ENCODE assay signal across 8 cellular contexts in genomic region chr16:31459722-31460581, GRCh38. TPM values are rescaled to one million over a fixed set of nuclear protein-coding genes. Genes with fewer than 3 reads are reported as not detected.
DNase-seq lines count a peak whose midpoint lies in the region; ATAC-seq and TF ChIP-seq lines count a peak whose summit lies in the region.

No MANE protein-coding gene starts in this region.

- DNase-seq in NCI-H2107 treated with DMSO at 0.1 percent for 48 hours (lab: John Stamatoyannopoulos, UW; ENCODE audit: unreplicated experiment) (peak; percentile 97), UCSD-AML1 (lab: John Stamatoyannopoulos, UW; ENCODE audit: unreplicated experiment) (peak; percentile 100), brain microvascular endothelial cell (peak; percentile 99), iPS DF 6.9 (ENCODE audit: low read depth, low spot score) (peak; percentile 97), gastrocnemius medialis (peak; percentile 100)

- no CpG with 5 or more reads among the region's 54 CpGs for WGBS in iPS DF 6.9 (ENCODE audit: insufficient coverage, insufficient read length)

- peak overlapping the region; percentile 91 for H3K27ac ChIP-seq in 22Rv1
- H3K27ac ChIP-seq in brain microvascular endothelial cell = peak overlapping the region; percentile 100
- H3K27ac ChIP-seq in iPS DF 6.9 (ENCODE audit: low read length) = no peak overlapping the region
- peak overlapping the region; percentile 90 to 99 (median 94) for H3K27ac ChIP-seq in gastrocnemius medialis

- intact Hi-C loops in gastrocnemius medialis (cut with DNase I; ENCODE audit: low total_unique reads) = loop anchor here (1.0 to 5.0 kb wide), 7 partner anchors 32 to 761 kb away; partner anchors contain the start of genes BCKDK, COX6A2, RUSF1 and SETD1A

- TF ChIP-seq CTCF in 22Rv1 (IDR thresholded peaks at IDR 0.05) (no peak), brain microvascular endothelial cell (IDR thresholded peaks at IDR 0.05; ENCODE audit: low read depth, low read length, missing control alignments) (no peak), gastrocnemius medialis (IDR thresholded peaks at IDR 0.05 in 4 of 5, conservative IDR thresholded peaks at IDR 0.05 in 1 of 5) (no peak)

- no peaks in the 10 kb centered on the region for H3K27me3 ChIP-seq in brain microvascular endothelial cell (replicated peaks)
- no peaks in the 10 kb centered on the region for H3K27me3 ChIP-seq in iPS DF 6.9 (ENCODE audit: control insufficient read depth, insufficient read depth, low read length)
- no peaks in the 10 kb centered on the region for H3K27me3 ChIP-seq in gastrocnemius medialis

- ATAC-seq in GM18519 (IDR thresholded peaks at IDR 0.05; ENCODE audit: low FRiP score, unreplicated experiment) (peak; percentile 55), HG03064 (IDR thresholded peaks at IDR 0.05; ENCODE audit: low read depth, unreplicated experiment) (peak; percentile 66), gastrocnemius medialis (peak; percentile 66 to 68)

- TF ChIP-seq POLR2A in gastrocnemius medialis (IDR thresholded peaks at IDR 0.05) = no peak

- in situ Hi-C loops in brain microvascular endothelial cell (cut with HindIII; ENCODE audit: low pct_ligation_motif_present, low sequenced_read_pairs) = loop anchor here (25.0 kb wide), 2 partner anchors 273 to 523 kb away; partner anchors contain the start of genes FUS and ORAI3
- in situ Hi-C loops in gastrocnemius medialis (cut with MboI; ENCODE audit: low sequenced_read_pairs in 4 of 4) = loop anchor here in 1 of 4 donors (10.0 kb wide), 1 partner anchor 45 kb away; the partner anchor contains the start of gene RUSF1

- H3K36me3 ChIP-seq in brain microvascular endothelial cell (replicated peaks) (peaks cover 6% of the 10 kb centered on the region), iPS DF 6.9 (ENCODE audit: control insufficient read depth, insufficient read depth, low read length) (no peaks in the 10 kb centered on the region), gastrocnemius medialis (peaks cover 0 to 33% of the 10 kb centered on the region in 2 donors)

- no peaks in the 10 kb centered on the region; the same call in 1 of the 2 replicates for H3K4me1 ChIP-seq in iPS DF 6.9 (ENCODE audit: control insufficient read depth, insufficient read depth, low read length)
- H3K4me1 ChIP-seq in gastrocnemius medialis = peaks cover 44 to 48% of the 10 kb centered on the region in 2 donors

- peak overlapping the region; percentile 82 for H3K4me3 ChIP-seq in brain microvascular endothelial cell (ENCODE audit: low read depth, low read length)
- H3K4me3 ChIP-seq in iPS DF 6.9 (ENCODE audit: low read length) = peak overlapping the region; percentile 76; the same call in 1 of the 2 replicates
- H3K4me3 ChIP-seq in gastrocnemius medialis = peak overlapping the region; percentile 77 to 90 (median 86)

- H3K9me3 ChIP-seq in iPS DF 6.9 (ENCODE audit: control insufficient read depth, insufficient read depth, low read length) (no peaks in the 10 kb centered on the region), gastrocnemius medialis (no peaks in the 10 kb centered on the region)

RNA-seq across cellular contexts. Expression of gene ARMC5, which starts 0.7 kb away (rescaled TPM):
- 10 to 100 TPM; 13.9 to 24.3 (median 19.4) TPM for total RNA-seq in gastrocnemius medialis

RNA-seq across cellular contexts. Expression of gene TGFB1I1, which starts 12.0 kb away (rescaled TPM):
- 10 to 100 TPM in 1 of 4 donors, 1 to 10 TPM in 3; 4.6 to 14.4 (median 7.4) TPM for total RNA-seq in gastrocnemius medialis

RNA-seq across cellular contexts. Expression of gene ZNF843, which starts 17.4 kb away (rescaled TPM):
- total RNA-seq in gastrocnemius medialis = 1 to 10 TPM in 3 of 4 donors, under 1 TPM in 1; 0.65 to 3.0 (median 1.5) TPM

RNA-seq across cellular contexts. Expression of gene SLC5A2, which starts 23.0 kb away (rescaled TPM):
- not detected for total RNA-seq in gastrocnemius medialis

RNA-seq across cellular contexts. Expression of gene COX6A2, which starts 31.8 kb away (rescaled TPM):
- 1,000 to 10,000 TPM in 1 of 4 donors, 100 to 1,000 TPM in 3; 597 to 1,192 (median 930) TPM for total RNA-seq in gastrocnemius medialis
